10 cellular contexts compared by ENCODE assay signal in the genomic region with DNA sequence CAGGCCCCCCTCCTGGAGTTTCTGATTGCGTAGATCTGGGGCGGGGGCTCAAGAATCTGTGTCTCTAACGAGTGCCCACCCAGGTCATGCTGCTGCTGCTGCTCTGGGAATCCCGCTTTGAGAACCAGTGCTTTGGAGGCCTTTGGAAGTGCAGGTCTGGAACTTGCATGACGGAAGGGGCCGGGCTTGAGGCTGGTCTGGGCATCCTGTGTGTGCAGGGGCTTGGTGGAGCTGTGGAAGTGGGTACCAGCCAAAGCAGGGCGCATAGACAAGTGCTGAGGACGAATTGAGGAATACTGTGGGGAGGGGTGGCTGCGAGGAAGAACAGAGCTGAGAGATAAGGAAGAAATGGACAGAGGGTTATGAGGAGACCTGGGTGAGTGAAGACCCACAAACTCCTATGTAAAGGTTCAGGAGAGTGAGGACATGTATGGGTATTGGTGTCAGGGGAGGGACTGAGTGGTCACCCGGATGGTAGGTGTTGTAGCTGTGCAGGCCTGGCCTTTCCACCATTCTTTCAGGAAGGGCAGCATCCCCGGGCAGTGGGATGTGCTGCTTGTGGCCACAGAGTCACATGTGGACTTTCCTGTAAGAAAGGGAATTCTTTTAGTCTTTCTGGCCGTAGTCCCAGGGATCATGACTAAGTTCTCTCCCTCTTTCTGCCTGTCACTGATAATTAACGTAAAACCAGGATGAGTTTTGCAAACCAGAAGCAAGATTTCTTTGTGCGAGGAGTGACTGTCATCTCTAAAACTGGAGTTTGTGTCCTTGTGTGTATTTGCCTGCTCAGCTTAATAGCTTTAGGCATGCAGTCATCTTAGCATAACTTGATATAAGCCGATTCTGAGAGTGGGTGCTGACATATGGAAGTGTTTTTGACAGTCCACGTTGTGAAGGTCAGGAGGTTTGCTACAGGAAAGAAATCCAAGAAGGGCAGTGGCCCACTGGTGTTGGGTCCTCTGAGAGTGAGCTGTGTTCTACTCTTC. TPM values are rescaled to one million over a fixed set of nuclear protein-coding genes. Genes with fewer than 3 reads are reported as not detected.
DNase-seq lines count a peak whose midpoint lies in the region; ATAC-seq, FAIRE-seq and TF ChIP-seq lines count a peak whose summit lies in the region.
"Had no signal": no experiment of that assay in that cellular context is flagged by ENCODE, and none has a peak within 500 bp of the region (broad histone marks: within the 10 kb centered on the region; RNA-seq: fewer than 3 reads in every experiment).

No MANE protein-coding gene starts in this region.

- H3K9me3 Mint-ChIP-seq in activated naive CD4-positive, alpha-beta T cell treated with anti-CD3 and anti-CD28 coated beads, Interleukin-2, amount 50 U/mL, for 72 hours: no peaks in the 10 kb centered on the region
- H3K9me3 Mint-ChIP-seq in stimulated activated naive CD8-positive, alpha-beta T cell treated with anti-CD3 and anti-CD28 coated beads, Interleukin-15, amount 100 ng/mL, for 72 hours: no peaks in the 10 kb centered on the region

- no peak for FAIRE-seq in small intestine (lab: Jason Lieb, UNC)

- H3K79me2 ChIP-seq in GM23248 (ENCODE audit: insufficient read depth): no peaks in the 10 kb centered on the region

- H3K27me3 Mint-ChIP-seq in stimulated activated naive CD8-positive, alpha-beta T cell treated with anti-CD3 and anti-CD28 coated beads, Interleukin-15, amount 100 ng/mL, for 72 hours: no peaks in the 10 kb centered on the region

- no peaks in the 10 kb centered on the region for H3K9me2 ChIP-seq in GM23248 (ENCODE audit: insufficient read depth)

- TF ChIP-seq CTCF in right atrium auricular region (IDR thresholded peaks at IDR 0.05): no peak

- in situ Hi-C loops in GM23248 (cut with MboI): no loop called here

- H3K4me3 Mint-ChIP-seq in stimulated activated naive CD8-positive, alpha-beta T cell treated with anti-CD3 and anti-CD28 coated beads, Interleukin-15, amount 100 ng/mL, for 72 hours: no peak overlapping the region

- peak overlapping the region in 1 of 2 donors; percentile 12 for H3K27ac Mint-ChIP-seq in activated naive CD4-positive, alpha-beta T cell treated with anti-CD3 and anti-CD28 coated beads, Interleukin-2, amount 50 U/mL, for 72 hours
- H3K27ac Mint-ChIP-seq in stimulated activated naive CD8-positive, alpha-beta T cell treated with anti-CD3 and anti-CD28 coated beads, Interleukin-15, amount 100 ng/mL, for 72 hours: no peak overlapping the region

- H3K4me1 ChIP-seq in GM23248 (ENCODE audit: insufficient read depth) (peaks cover 17% of the 10 kb centered on the region), right atrium auricular region (peaks cover 0 to 26% of the 10 kb centered on the region in 2 donors), small intestine (ENCODE audit: control insufficient read depth in 2 of 2, insufficient read depth in 1 of 2, low read depth in 1 of 2, low read length in 1 of 2) (peaks cover 3 to 9% of the 10 kb centered on the region in 2 donors)
- H3K4me1 ChIP-seq: psoas muscle had no signal

- H3K9ac ChIP-seq in GM23248: no peak overlapping the region

- no peaks in the 10 kb centered on the region for H3K36me3 ChIP-seq in GM23248 (ENCODE audit: low read depth)
- H3K36me3 ChIP-seq in right atrium auricular region: no peaks in the 10 kb centered on the region
- no peaks in the 10 kb centered on the region for H3K36me3 ChIP-seq in small intestine (ENCODE audit: control insufficient read depth in 2 of 2, insufficient read depth in 2 of 2, low read length in 2 of 2)

- no peak overlapping the region for H2AFZ ChIP-seq in GM23248

- H3K9me3 ChIP-seq in GM23248 (ENCODE audit: low read depth) (no peaks in the 10 kb centered on the region), right atrium auricular region (no peaks in the 10 kb centered on the region), small intestine (ENCODE audit: control insufficient read depth, low read depth) (no peaks in the 10 kb centered on the region)
- H3K9me3 ChIP-seq: psoas muscle had no signal

- peak overlapping the region; percentile 50 for H3K4me2 ChIP-seq in GM23248 (ENCODE audit: unreplicated experiment)

- H4K20me1 ChIP-seq in GM23248 (ENCODE audit: insufficient read depth): no peaks in the 10 kb centered on the region

- DNase-seq in GM23248 (peak; percentile 81), astrocyte of the hippocampus (ENCODE audit: low read depth, low spot score) (peak; percentile 73), right atrium auricular region (ENCODE audit: low spot score) (no peak), small intestine (peak; percentile 25)
- no peak for DNase-seq in activated naive CD4-positive, alpha-beta T cell treated with anti-CD3 and anti-CD28 coated beads, Interleukin-2, amount 50 U/mL, for 72 hours (ENCODE audit: low spot score in 2 of 2)
- no peak for DNase-seq in stimulated activated naive CD8-positive, alpha-beta T cell treated with anti-CD3 and anti-CD28 coated beads, Interleukin-15, amount 100 ng/mL, for 72 hours
- DNase-seq: GDM1 had no signal

- no peak for ATAC-seq in activated naive CD4-positive, alpha-beta T cell treated with anti-CD3 and anti-CD28 coated beads, Interleukin-2, amount 50 U/mL, for 72 hours
- no peak for ATAC-seq in stimulated activated naive CD8-positive, alpha-beta T cell treated with anti-CD3 and anti-CD28 coated beads, Interleukin-15, amount 100 ng/mL, for 72 hours
- ATAC-seq in HG03520 (IDR thresholded peaks at IDR 0.05; ENCODE audit: unreplicated experiment) (no peak), HG03571 (IDR thresholded peaks at IDR 0.05; ENCODE audit: unreplicated experiment) (no peak)

- 0 out of 2 replicates have a peak, but pooled peaks cover 7% of the 10 kb centered on the region for H3F3A ChIP-seq in GM23248 (ENCODE audit: insufficient read depth)

- H3K27me3 ChIP-seq in GM23248 (replicated peaks; ENCODE audit: insufficient read depth): no peaks in the 10 kb centered on the region
- H3K27me3 ChIP-seq in right atrium auricular region: no peaks in the 10 kb centered on the region
- no peaks in the 10 kb centered on the region for H3K27me3 ChIP-seq in small intestine (ENCODE audit: control insufficient read depth in 2 of 2, insufficient read depth in 2 of 2, low read length in 2 of 2)

- no peak overlapping the region for H3K27ac ChIP-seq in GM23248
- H3K27ac ChIP-seq in right atrium auricular region: peak overlapping the region; percentile 9 to 36
- peak overlapping the region; percentile 68 to 88 for H3K27ac ChIP-seq in small intestine (ENCODE audit: low read depth in 1 of 2, low read length in 1 of 2)
- H3K27ac ChIP-seq: psoas muscle had no signal

- 54 to 57% methylated on average over 16 of the region's 16 CpGs for WGBS in GM23248 (ENCODE audit: low coverage in 1 of 2, low lambda C conversion rate in 2 of 2, missing lambda C conversion rate in 2 of 2), 2 experiments
- WGBS in small intestine, 3 donors: 58 to 69% (median 60%) methylated on average over 16 of the region's 16 CpGs

- no peak overlapping the region for H3K4me3 ChIP-seq in GM23248
- H3K4me3 ChIP-seq in right atrium auricular region: no peak overlapping the region
- no peak overlapping the region for H3K4me3 ChIP-seq in small intestine (ENCODE audit: low read depth in 1 of 2, low read length in 2 of 2)
- H3K4me3 ChIP-seq: psoas muscle had no signal

- no peaks in the 10 kb centered on the region for H3K36me3 Mint-ChIP-seq in activated naive CD4-positive, alpha-beta T cell treated with anti-CD3 and anti-CD28 coated beads, Interleukin-2, amount 50 U/mL, for 72 hours

- H3K4me1 Mint-ChIP-seq in stimulated activated naive CD8-positive, alpha-beta T cell treated with anti-CD3 and anti-CD28 coated beads, Interleukin-15, amount 100 ng/mL, for 72 hours: no peaks in the 10 kb centered on the region

RNA-seq across cellular contexts. Expression of gene TJP2, which starts 43.3 kb away (rescaled TPM):
- 8.6 and 22.0 TPM in 2 replicates for total RNA-seq in GM23248 (2014; rRNA removed; shearing (Covaris generic))
- 5.5 TPM in 2 replicates for polyA plus RNA-seq in GM23248 (2016; fragmentation: Nextera tagmentation; extraction: Ambion mirVana)
- 10 to 100 TPM; 46.3 to 51.7 TPM for total RNA-seq in right atrium auricular region
- polyA plus RNA-seq in small intestine: 10 to 100 TPM; 48.3 to 99.2 (median 98.2) TPM
- 10 to 100 TPM; 13.1 to 33.4 TPM for total RNA-seq in activated naive CD4-positive, alpha-beta T cell treated with anti-CD3 and anti-CD28 coated beads, Interleukin-2, amount 50 U/mL, for 72 hours

Comparison
In these comparisons a context has a peak if more than half of its experiments do, and no peak if none do; other contexts are left out.
1. DNase-seq: peak in GM23248 (single experiment), astrocyte of the hippocampus (single experiment) and small intestine (single experiment); none in right atrium auricular region (single experiment), activated naive CD4-positive, alpha-beta T cell treated with anti-CD3 and anti-CD28 coated beads, Interleukin-2, amount 50 U/mL, for 72 hours (0 of 2) and stimulated activated naive CD8-positive, alpha-beta T cell treated with anti-CD3 and anti-CD28 coated beads, Interleukin-15, amount 100 ng/mL, for 72 hours (0 of 2).